In genomic region chr15:68375716-68376220, GRCh38 we compare ENCODE assay signal across 2 cellular contexts.
TF ChIP-seq lines count a peak whose summit lies in the region.

No MANE protein-coding gene starts in this region.

TF ChIP-seq in K562, 482 proteins besides CTCF, POLR2A, EP300 and RAD21:
- no peak for TF ChIP-seq E2F4 (CRISPR knock-in tag; IDR thresholded peaks at IDR 0.05; ENCODE audit: low read depth)
- no peak for TF ChIP-seq ID3 (CRISPR knock-in tag; IDR thresholded peaks at IDR 0.05)
- TF ChIP-seq ID3 (tag; IDR thresholded peaks at IDR 0.05): no peak
- no peak for TF ChIP-seq ZNF57 (CRISPR knock-in tag; IDR thresholded peaks at IDR 0.05)
- peak; percentile 96 for TF ChIP-seq ZNF134 (CRISPR knock-in tag; conservative IDR thresholded peaks at IDR 0.05)
- no peak for TF ChIP-seq CBX2 (IDR thresholded peaks at IDR 0.05; ENCODE audit: insufficient read depth, low read length, poor library complexity, severe bottlenecking)
- TF ChIP-seq SRF (CRISPR knock-in tag; IDR thresholded peaks at IDR 0.05): no peak

TF ChIP-seq in HepG2, 621 proteins besides CTCF, POLR2A, EP300 and RAD21:
- no peak for TF ChIP-seq ZMYM2 (CRISPR knock-in tag; IDR thresholded peaks at IDR 0.05)
- no peak for TF ChIP-seq KLF13 (CRISPR knock-in tag; IDR thresholded peaks at IDR 0.05)
- TF ChIP-seq NAIF1 (CRISPR knock-in tag; IDR thresholded peaks at IDR 0.05; ENCODE audit: borderline replicate concordance): no peak
- no peak for TF ChIP-seq SRSF4 (IDR thresholded peaks at IDR 0.05; ENCODE audit: low read depth, low read length, poor library complexity, severe bottlenecking)
- TF ChIP-seq KDM5B (CRISPR knock-in tag; IDR thresholded peaks at IDR 0.05; ENCODE audit: borderline replicate concordance): no peak
- no peak for TF ChIP-seq CSRNP2 (CRISPR knock-in tag; conservative IDR thresholded peaks at IDR 0.05; ENCODE audit: low read depth)
